In genomic region chr3:50292159-50292923, GRCh38 we compare ENCODE assay signal across 1 cellular context.
TF ChIP-seq lines count a peak whose summit lies in the region.

IFRD2 (minus strand) TSS chr3:50292429; CDS start chr3:50292274, 155 bp downstream.

TF ChIP-seq in WTC11, 78 proteins besides CTCF, POLR2A, EP300 and RAD21 (continued from another document):
- TF ChIP-seq, protein P1, sequence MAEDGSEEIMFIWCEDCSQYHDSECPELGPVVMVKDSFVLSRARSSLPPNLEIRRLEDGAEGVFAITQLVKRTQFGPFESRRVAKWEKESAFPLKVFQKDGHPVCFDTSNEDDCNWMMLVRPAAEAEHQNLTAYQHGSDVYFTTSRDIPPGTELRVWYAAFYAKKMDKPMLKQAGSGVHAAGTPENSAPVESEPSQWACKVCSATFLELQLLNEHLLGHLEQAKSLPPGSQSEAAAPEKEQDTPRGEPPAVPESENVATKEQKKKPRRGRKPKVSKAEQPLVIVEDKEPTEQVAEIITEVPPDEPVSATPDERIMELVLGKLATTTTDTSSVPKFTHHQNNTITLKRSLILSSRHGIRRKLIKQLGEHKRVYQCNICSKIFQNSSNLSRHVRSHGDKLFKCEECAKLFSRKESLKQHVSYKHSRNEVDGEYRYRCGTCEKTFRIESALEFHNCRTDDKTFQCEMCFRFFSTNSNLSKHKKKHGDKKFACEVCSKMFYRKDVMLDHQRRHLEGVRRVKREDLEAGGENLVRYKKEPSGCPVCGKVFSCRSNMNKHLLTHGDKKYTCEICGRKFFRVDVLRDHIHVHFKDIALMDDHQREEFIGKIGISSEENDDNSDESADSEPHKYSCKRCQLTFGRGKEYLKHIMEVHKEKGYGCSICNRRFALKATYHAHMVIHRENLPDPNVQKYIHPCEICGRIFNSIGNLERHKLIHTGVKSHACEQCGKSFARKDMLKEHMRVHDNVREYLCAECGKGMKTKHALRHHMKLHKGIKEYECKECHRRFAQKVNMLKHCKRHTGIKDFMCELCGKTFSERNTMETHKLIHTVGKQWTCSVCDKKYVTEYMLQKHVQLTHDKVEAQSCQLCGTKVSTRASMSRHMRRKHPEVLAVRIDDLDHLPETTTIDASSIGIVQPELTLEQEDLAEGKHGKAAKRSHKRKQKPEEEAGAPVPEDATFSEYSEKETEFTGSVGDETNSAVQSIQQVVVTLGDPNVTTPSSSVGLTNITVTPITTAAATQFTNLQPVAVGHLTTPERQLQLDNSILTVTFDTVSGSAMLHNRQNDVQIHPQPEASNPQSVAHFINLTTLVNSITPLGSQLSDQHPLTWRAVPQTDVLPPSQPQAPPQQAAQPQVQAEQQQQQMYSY (CRISPR knock-in tag; IDR thresholded peaks at IDR 0.05): no peak
- TF ChIP-seq SP1 (CRISPR knock-in tag; conservative IDR thresholded peaks at IDR 0.05) (peak; percentile 99), JAZF1 (CRISPR knock-in tag; IDR thresholded peaks at IDR 0.05) (no peak), FOXP4 (CRISPR knock-in tag; IDR thresholded peaks at IDR 0.05) (no peak; the same call in 1 of the 2 replicates), TCF7 (CRISPR knock-in tag; IDR thresholded peaks at IDR 0.05; ENCODE audit: low read depth) (no peak), ZNF512 (CRISPR knock-in tag; IDR thresholded peaks at IDR 0.05; ENCODE audit: borderline replicate concordance) (no peak), CDX4 (CRISPR knock-in tag; IDR thresholded peaks at IDR 0.05; ENCODE audit: borderline replicate concordance) (no peak), USF2 (CRISPR knock-in tag; IDR thresholded peaks at IDR 0.05) (no peak), ATF1 (CRISPR knock-in tag; IDR thresholded peaks at IDR 0.05) (no peak), ATF3 (CRISPR knock-in tag; conservative IDR thresholded peaks at IDR 0.05) (no peak), OVOL2 (CRISPR knock-in tag; IDR thresholded peaks at IDR 0.05; ENCODE audit: borderline replicate concordance) (no peak), NR2C2 (CRISPR knock-in tag; IDR thresholded peaks at IDR 0.05) (no peak), ATF6 (CRISPR knock-in tag; IDR thresholded peaks at IDR 0.05) (no peak), GRHL2 (CRISPR knock-in tag; IDR thresholded peaks at IDR 0.05; ENCODE audit: insufficient replicate concordance, severe bottlenecking) (no peak), NR3C1 (CRISPR knock-in tag; conservative IDR thresholded peaks at IDR 0.05; ENCODE audit: low read depth) (no peak), RORB (CRISPR knock-in tag; IDR thresholded peaks at IDR 0.05) (no peak), NFE2L1 (CRISPR knock-in tag; IDR thresholded peaks at IDR 0.05) (peak; percentile 79; the same call in 1 of the 2 replicates), ZNF263 (CRISPR knock-in tag; IDR thresholded peaks at IDR 0.05; ENCODE audit: low read depth) (no peak), GABPB1 (CRISPR knock-in tag; IDR thresholded peaks at IDR 0.05) (peak; percentile 66), FOXP1 (CRISPR knock-in tag; IDR thresholded peaks at IDR 0.05; ENCODE audit: borderline replicate concordance) (peak; percentile 75; the same call in 1 of the 2 replicates), ZNF138 (CRISPR knock-in tag; conservative IDR thresholded peaks at IDR 0.05) (no peak), RELA (CRISPR knock-in tag; IDR thresholded peaks at IDR 0.05; ENCODE audit: borderline replicate concordance) (no peak), CREB1 (CRISPR knock-in tag; IDR thresholded peaks at IDR 0.05) (no peak), IRF2 (CRISPR knock-in tag; IDR thresholded peaks at IDR 0.05; ENCODE audit: borderline replicate concordance, low read depth) (no peak), NR1H2 (CRISPR knock-in tag; IDR thresholded peaks at IDR 0.05) (no peak), SMAD3 (CRISPR knock-in tag; IDR thresholded peaks at IDR 0.05; ENCODE audit: borderline replicate concordance) (0 out of 2 replicates have a peak, but pooled peaks have one; percentile 73), ETV6 (CRISPR knock-in tag; IDR thresholded peaks at IDR 0.05) (peak; percentile 79; the same call in 1 of the 2 replicates), FOXK1 (CRISPR knock-in tag; IDR thresholded peaks at IDR 0.05) (peak; percentile 89)
- TF ChIP-seq, protein P2, sequence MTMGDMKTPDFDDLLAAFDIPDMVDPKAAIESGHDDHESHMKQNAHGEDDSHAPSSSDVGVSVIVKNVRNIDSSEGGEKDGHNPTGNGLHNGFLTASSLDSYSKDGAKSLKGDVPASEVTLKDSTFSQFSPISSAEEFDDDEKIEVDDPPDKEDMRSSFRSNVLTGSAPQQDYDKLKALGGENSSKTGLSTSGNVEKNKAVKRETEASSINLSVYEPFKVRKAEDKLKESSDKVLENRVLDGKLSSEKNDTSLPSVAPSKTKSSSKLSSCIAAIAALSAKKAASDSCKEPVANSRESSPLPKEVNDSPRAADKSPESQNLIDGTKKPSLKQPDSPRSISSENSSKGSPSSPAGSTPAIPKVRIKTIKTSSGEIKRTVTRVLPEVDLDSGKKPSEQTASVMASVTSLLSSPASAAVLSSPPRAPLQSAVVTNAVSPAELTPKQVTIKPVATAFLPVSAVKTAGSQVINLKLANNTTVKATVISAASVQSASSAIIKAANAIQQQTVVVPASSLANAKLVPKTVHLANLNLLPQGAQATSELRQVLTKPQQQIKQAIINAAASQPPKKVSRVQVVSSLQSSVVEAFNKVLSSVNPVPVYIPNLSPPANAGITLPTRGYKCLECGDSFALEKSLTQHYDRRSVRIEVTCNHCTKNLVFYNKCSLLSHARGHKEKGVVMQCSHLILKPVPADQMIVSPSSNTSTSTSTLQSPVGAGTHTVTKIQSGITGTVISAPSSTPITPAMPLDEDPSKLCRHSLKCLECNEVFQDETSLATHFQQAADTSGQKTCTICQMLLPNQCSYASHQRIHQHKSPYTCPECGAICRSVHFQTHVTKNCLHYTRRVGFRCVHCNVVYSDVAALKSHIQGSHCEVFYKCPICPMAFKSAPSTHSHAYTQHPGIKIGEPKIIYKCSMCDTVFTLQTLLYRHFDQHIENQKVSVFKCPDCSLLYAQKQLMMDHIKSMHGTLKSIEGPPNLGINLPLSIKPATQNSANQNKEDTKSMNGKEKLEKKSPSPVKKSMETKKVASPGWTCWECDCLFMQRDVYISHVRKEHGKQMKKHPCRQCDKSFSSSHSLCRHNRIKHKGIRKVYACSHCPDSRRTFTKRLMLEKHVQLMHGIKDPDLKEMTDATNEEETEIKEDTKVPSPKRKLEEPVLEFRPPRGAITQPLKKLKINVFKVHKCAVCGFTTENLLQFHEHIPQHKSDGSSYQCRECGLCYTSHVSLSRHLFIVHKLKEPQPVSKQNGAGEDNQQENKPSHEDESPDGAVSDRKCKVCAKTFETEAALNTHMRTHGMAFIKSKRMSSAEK (CRISPR knock-in tag; IDR thresholded peaks at IDR 0.05; ENCODE audit: borderline replicate concordance): no peak
- TF ChIP-seq, protein P3, sequence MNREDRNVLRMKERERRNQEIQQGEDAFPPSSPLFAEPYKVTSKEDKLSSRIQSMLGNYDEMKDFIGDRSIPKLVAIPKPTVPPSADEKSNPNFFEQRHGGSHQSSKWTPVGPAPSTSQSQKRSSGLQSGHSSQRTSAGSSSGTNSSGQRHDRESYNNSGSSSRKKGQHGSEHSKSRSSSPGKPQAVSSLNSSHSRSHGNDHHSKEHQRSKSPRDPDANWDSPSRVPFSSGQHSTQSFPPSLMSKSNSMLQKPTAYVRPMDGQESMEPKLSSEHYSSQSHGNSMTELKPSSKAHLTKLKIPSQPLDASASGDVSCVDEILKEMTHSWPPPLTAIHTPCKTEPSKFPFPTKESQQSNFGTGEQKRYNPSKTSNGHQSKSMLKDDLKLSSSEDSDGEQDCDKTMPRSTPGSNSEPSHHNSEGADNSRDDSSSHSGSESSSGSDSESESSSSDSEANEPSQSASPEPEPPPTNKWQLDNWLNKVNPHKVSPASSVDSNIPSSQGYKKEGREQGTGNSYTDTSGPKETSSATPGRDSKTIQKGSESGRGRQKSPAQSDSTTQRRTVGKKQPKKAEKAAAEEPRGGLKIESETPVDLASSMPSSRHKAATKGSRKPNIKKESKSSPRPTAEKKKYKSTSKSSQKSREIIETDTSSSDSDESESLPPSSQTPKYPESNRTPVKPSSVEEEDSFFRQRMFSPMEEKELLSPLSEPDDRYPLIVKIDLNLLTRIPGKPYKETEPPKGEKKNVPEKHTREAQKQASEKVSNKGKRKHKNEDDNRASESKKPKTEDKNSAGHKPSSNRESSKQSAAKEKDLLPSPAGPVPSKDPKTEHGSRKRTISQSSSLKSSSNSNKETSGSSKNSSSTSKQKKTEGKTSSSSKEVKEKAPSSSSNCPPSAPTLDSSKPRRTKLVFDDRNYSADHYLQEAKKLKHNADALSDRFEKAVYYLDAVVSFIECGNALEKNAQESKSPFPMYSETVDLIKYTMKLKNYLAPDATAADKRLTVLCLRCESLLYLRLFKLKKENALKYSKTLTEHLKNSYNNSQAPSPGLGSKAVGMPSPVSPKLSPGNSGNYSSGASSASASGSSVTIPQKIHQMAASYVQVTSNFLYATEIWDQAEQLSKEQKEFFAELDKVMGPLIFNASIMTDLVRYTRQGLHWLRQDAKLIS (CRISPR knock-in tag; IDR thresholded peaks at IDR 0.05; ENCODE audit: borderline replicate concordance): no peak
- TF ChIP-seq, protein P4, sequence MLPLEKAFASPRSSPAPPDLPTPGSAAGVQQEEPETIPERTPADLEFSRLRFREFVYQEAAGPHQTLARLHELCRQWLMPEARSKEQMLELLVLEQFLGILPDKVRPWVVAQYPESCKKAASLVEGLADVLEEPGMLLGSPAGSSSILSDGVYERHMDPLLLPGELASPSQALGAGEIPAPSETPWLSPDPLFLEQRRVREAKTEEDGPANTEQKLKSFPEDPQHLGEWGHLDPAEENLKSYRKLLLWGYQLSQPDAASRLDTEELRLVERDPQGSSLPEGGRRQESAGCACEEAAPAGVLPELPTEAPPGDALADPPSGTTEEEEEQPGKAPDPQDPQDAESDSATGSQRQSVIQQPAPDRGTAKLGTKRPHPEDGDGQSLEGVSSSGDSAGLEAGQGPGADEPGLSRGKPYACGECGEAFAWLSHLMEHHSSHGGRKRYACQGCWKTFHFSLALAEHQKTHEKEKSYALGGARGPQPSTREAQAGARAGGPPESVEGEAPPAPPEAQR (CRISPR knock-in tag; IDR thresholded peaks at IDR 0.05): 0 out of 2 replicates have a peak, but pooled peaks have one; percentile 75
